In genomic region chr7:101952355-101953247, GRCh38 we compare ENCODE assay signal across 9 cellular contexts.
DNase-seq lines count a peak whose midpoint lies in the region; ATAC-seq and TF ChIP-seq lines count a peak whose summit lies in the region.
"Had no signal": no experiment of that assay in that cellular context is flagged by ENCODE, and none has a peak within 500 bp of the region (broad histone marks: within the 10 kb centered on the region; RNA-seq: fewer than 3 reads in every experiment).

No MANE protein-coding gene starts in this region.

- peak overlapping the region; percentile 84 for H3K27ac ChIP-seq in SU-DHL-6 (ENCODE audit: low read depth, low read length)
- H3K27ac ChIP-seq in gastroesophageal sphincter: peak overlapping the region; percentile 81 to 91 (median 87)
- H3K27ac ChIP-seq in smooth muscle cell (ENCODE audit: low read depth): peak overlapping the region; percentile 99

- H4K20me1 ChIP-seq in SU-DHL-6 (ENCODE audit: low read depth, low read length) (no peaks in the 10 kb centered on the region), smooth muscle cell (ENCODE audit: low read depth) (peaks cover 33% of the 10 kb centered on the region)

- H3K4me1 Mint-ChIP-seq in HFFc6 (ENCODE audit: low read depth): peaks cover 51% of the 10 kb centered on the region

- TF ChIP-seq POLR2A in gastroesophageal sphincter (IDR thresholded peaks at IDR 0.05): no peak

- no peak overlapping the region for H3K4me3 ChIP-seq in SU-DHL-6 (ENCODE audit: insufficient read depth, low read length, poor library complexity, severe bottlenecking)
- no peak overlapping the region for H3K4me3 ChIP-seq in gastroesophageal sphincter
- H3K4me3 ChIP-seq in smooth muscle cell: no peak overlapping the region

- H3K4me1 ChIP-seq in gastroesophageal sphincter (peaks cover 0 to 92% (median 28%) of the 10 kb centered on the region in 3 donors), smooth muscle cell (ENCODE audit: low read depth) (peaks cover 21% of the 10 kb centered on the region)

- H3K9me3 Mint-ChIP-seq in HFFc6: no peaks in the 10 kb centered on the region

- no peaks in the 10 kb centered on the region for H3K9me2 ChIP-seq in SU-DHL-6 (replicated peaks; ENCODE audit: insufficient read depth, low read length)

- H3K4me3 Mint-ChIP-seq in HFFc6: peak overlapping the region; percentile 80

- WGBS in gastroesophageal sphincter (ENCODE audit: low coverage in 1 of 2), 2 donors: 81 to 83% methylated on average over 4 to 6 of the region's 29 CpGs
- 78% methylated on average over 29 of the region's 29 CpGs for WGBS in smooth muscle cell (ENCODE audit: low lambda C conversion rate)

- H3K4me2 ChIP-seq in SU-DHL-6 (ENCODE audit: low read depth, low read length, poor library complexity, severe bottlenecking): peak overlapping the region; percentile 48
- peak overlapping the region; percentile 75 for H3K4me2 ChIP-seq in smooth muscle cell

- peaks cover 6% of the 10 kb centered on the region for H3K36me3 Mint-ChIP-seq in HFFc6 (ENCODE audit: low read depth)

- DNase-seq in HFFc6 (peak; percentile 71), smooth muscle cell (lab: John Stamatoyannopoulos, UW; ENCODE audit: unreplicated experiment) (no peak), DMS153 treated with DMSO at 0.1 percent for 48 hours (lab: John Stamatoyannopoulos, UW; ENCODE audit: unreplicated experiment) (no peak), mesenteric fat pad (ENCODE audit: low spot score) (no peak), midbrain (lab: John Stamatoyannopoulos, UW) (no peak)
- DNase-seq: SHP77 had no signal

- H3K27ac Mint-ChIP-seq in HFFc6: peak overlapping the region; percentile 98

- H3K9me3 ChIP-seq in SU-DHL-6 (ENCODE audit: insufficient read depth, low read length) (no peaks in the 10 kb centered on the region), gastroesophageal sphincter (no peaks in the 10 kb centered on the region), smooth muscle cell (replicated peaks; ENCODE audit: low read depth) (no peaks in the 10 kb centered on the region)

- H3K27me3 Mint-ChIP-seq in HFFc6 (ENCODE audit: insufficient read depth): peaks cover 3% of the 10 kb centered on the region; the same call in 1 of the 2 replicates

- H3K36me3 ChIP-seq in SU-DHL-6 (ENCODE audit: low read length): no peaks in the 10 kb centered on the region
- no peaks in the 10 kb centered on the region for H3K36me3 ChIP-seq in gastroesophageal sphincter
- H3K36me3 ChIP-seq in smooth muscle cell (ENCODE audit: low read depth): no peaks in the 10 kb centered on the region

- H3K79me2 ChIP-seq in SU-DHL-6 (ENCODE audit: insufficient read depth, low read length): peaks cover 100% of the 10 kb centered on the region
- peaks cover 78% of the 10 kb centered on the region for H3K79me2 ChIP-seq in smooth muscle cell (ENCODE audit: low read depth)

- H3K9ac ChIP-seq in SU-DHL-6 (ENCODE audit: low read length): peak overlapping the region; percentile 13
- peak overlapping the region; percentile 95 for H3K9ac ChIP-seq in smooth muscle cell (ENCODE audit: low read depth)

- TF ChIP-seq CTCF in HFFc6 (IDR thresholded peaks at IDR 0.05) (no peak), SU-DHL-6 (IDR thresholded peaks at IDR 0.05; ENCODE audit: insufficient read depth, low read length, poor library complexity, severe bottlenecking) (no peak), gastroesophageal sphincter (IDR thresholded peaks at IDR 0.05) (no peak), smooth muscle cell (IDR thresholded peaks at IDR 0.05; ENCODE audit: borderline replicate concordance, insufficient read depth, poor library complexity, severe bottlenecking) (no peak)

- ATAC-seq in gastroesophageal sphincter (peak; percentile 64), GM18519 (IDR thresholded peaks at IDR 0.05; ENCODE audit: low FRiP score, unreplicated experiment) (no peak)

- H3F3A ChIP-seq in SU-DHL-6 (ENCODE audit: insufficient read depth) (peaks cover 87% of the 10 kb centered on the region), smooth muscle cell (ENCODE audit: low read depth) (peaks cover 35% of the 10 kb centered on the region)

- TF ChIP-seq EP300 in gastroesophageal sphincter (IDR thresholded peaks at IDR 0.05): no peak

- no peak overlapping the region for H2AFZ ChIP-seq in SU-DHL-6 (ENCODE audit: low read depth, low read length, severe bottlenecking)
- no peak overlapping the region for H2AFZ ChIP-seq in smooth muscle cell (ENCODE audit: low read depth)

- H3K27me3 ChIP-seq in SU-DHL-6 (ENCODE audit: low read length) (no peaks in the 10 kb centered on the region), gastroesophageal sphincter (no peaks in the 10 kb centered on the region), smooth muscle cell (ENCODE audit: low read depth) (no peaks in the 10 kb centered on the region)
